Comparison of ENCODE assay signal across 8 cellular contexts in the genomic region with DNA sequence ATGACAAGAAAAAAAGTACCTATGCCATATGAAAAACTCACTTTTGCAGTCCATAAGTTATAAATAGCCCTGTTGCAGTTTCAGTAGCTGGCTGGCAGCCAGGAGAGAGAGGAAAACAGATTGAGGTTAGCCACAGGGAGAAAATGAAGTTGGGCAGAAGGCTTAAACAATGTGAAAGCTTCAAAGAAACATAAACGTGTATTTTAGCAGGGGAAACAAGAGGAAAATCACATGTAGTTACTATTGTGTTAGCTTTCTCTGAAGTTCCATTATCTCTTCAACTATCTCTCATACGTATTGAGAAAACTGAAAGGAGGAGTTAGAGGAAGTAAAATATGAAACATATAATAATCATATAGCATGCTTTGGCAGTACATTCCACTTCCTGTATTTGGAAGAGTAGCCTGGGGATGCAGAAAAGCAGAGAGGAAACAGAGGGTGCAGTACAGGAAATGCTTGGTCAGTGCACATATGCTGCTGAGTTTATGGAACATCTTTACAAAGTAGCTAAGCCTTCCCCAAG.
DNase-seq lines count a peak whose midpoint lies in the region; ATAC-seq and TF ChIP-seq lines count a peak whose summit lies in the region.

No MANE protein-coding gene starts in this region.

- no peaks in the 10 kb centered on the region for H3K27me3 ChIP-seq in heart right ventricle

- 3 to 4% methylated on average over 2 of the region's 2 CpGs for WGBS in heart right ventricle, 2 donors

- peak overlapping the region; percentile 53 for H3K27ac Mint-ChIP-seq in stimulated activated effector memory CD8-positive, alpha-beta T cell treated with anti-CD3 and anti-CD28 coated beads, Interleukin-12 subunit alpha, Interleukin-12 subunit beta, amount 100 ng/mL, for 72 hours

- intact Hi-C loops in heart right ventricle (cut with DNase I), result no loop called here

- peaks cover 8% of the 10 kb centered on the region for H3K9me3 Mint-ChIP-seq in stimulated activated effector memory CD8-positive, alpha-beta T cell treated with anti-CD3 and anti-CD28 coated beads, Interleukin-12 subunit alpha, Interleukin-12 subunit beta, amount 100 ng/mL, for 72 hours

- peaks cover 0 to 20% (median 12%) of the 10 kb centered on the region in 9 donors for H3K4me1 ChIP-seq in heart right ventricle

- peak overlapping the region in 2 of 10 donors; percentile 29 to 61 for H3K27ac ChIP-seq in heart right ventricle

- no peak for TF ChIP-seq CTCF in heart right ventricle (IDR thresholded peaks at IDR 0.05)

- H3K9me3 ChIP-seq in heart right ventricle, result no peaks in the 10 kb centered on the region

- DNase-seq in LHCN-M2 (ENCODE audit: low read depth) (peak; percentile 84), heart right ventricle (peak; percentile 24 to 50), NK-92 (lab: John Stamatoyannopoulos, UW; ENCODE audit: unreplicated experiment) (no peak), COLO829 (ENCODE audit: low spot score) (no peak)
- peak; percentile 17 for DNase-seq in activated CD8-positive, alpha-beta memory T cell treated with anti-CD3 and anti-CD28 coated beads, Interleukin-2, amount 50 U/mL, for 4 hours
- no peak for DNase-seq in stimulated activated effector memory CD8-positive, alpha-beta T cell treated with anti-CD3 and anti-CD28 coated beads, Interleukin-12 subunit alpha, Interleukin-12 subunit beta, amount 100 ng/mL, for 72 hours (ENCODE audit: low spot score in 2 of 2)

- peak; percentile 89 for ATAC-seq in GM18505 (IDR thresholded peaks at IDR 0.05; ENCODE audit: unreplicated experiment)
- peak; percentile 87 for ATAC-seq in GM21737 (IDR thresholded peaks at IDR 0.05; ENCODE audit: unreplicated experiment)
- ATAC-seq in heart right ventricle, result peak in 6 of 8 donors; percentile 44 to 81 (median 66)
- peak; percentile 60 for ATAC-seq in stimulated activated effector memory CD8-positive, alpha-beta T cell treated with anti-CD3 and anti-CD28 coated beads, Interleukin-12 subunit alpha, Interleukin-12 subunit beta, amount 100 ng/mL, for 72 hours

- peaks cover 9% of the 10 kb centered on the region for H3K4me1 Mint-ChIP-seq in stimulated activated effector memory CD8-positive, alpha-beta T cell treated with anti-CD3 and anti-CD28 coated beads, Interleukin-12 subunit alpha, Interleukin-12 subunit beta, amount 100 ng/mL, for 72 hours

- H3K36me3 Mint-ChIP-seq in stimulated activated effector memory CD8-positive, alpha-beta T cell treated with anti-CD3 and anti-CD28 coated beads, Interleukin-12 subunit alpha, Interleukin-12 subunit beta, amount 100 ng/mL, for 72 hours, result no peaks in the 10 kb centered on the region

- H3K4me3 ChIP-seq in heart right ventricle, result peak overlapping the region in 3 of 10 donors; percentile 8 to 12 (median 9)

- H3K36me3 ChIP-seq in heart right ventricle, result no peaks in the 10 kb centered on the region

- no peak for TF ChIP-seq POLR2A in GM18505 (IDR thresholded peaks at IDR 0.05; ENCODE audit: borderline replicate concordance, extremely low read depth, insufficient read depth, insufficient read length)

- peak overlapping the region; percentile 37 for H3K4me3 Mint-ChIP-seq in stimulated activated effector memory CD8-positive, alpha-beta T cell treated with anti-CD3 and anti-CD28 coated beads, Interleukin-12 subunit alpha, Interleukin-12 subunit beta, amount 100 ng/mL, for 72 hours

Comparison
In these comparisons a context has a peak if more than half of its experiments do, and no peak if none do; other contexts are left out.
1. DNase-seq: peak in LHCN-M2 (single experiment), activated CD8-positive, alpha-beta memory T cell treated with anti-CD3 and anti-CD28 coated beads, Interleukin-2, amount 50 U/mL, for 4 hours (single experiment) and heart right ventricle (2 of 2); none in stimulated activated effector memory CD8-positive, alpha-beta T cell treated with anti-CD3 and anti-CD28 coated beads, Interleukin-12 subunit alpha, Interleukin-12 subunit beta, amount 100 ng/mL, for 72 hours (0 of 2), NK-92 (single experiment) and COLO829 (single experiment).
2. Peak in every context shown above with its lines, with median percentiles within 50 percentile points of each other: ATAC-seq.